In the genomic region with DNA sequence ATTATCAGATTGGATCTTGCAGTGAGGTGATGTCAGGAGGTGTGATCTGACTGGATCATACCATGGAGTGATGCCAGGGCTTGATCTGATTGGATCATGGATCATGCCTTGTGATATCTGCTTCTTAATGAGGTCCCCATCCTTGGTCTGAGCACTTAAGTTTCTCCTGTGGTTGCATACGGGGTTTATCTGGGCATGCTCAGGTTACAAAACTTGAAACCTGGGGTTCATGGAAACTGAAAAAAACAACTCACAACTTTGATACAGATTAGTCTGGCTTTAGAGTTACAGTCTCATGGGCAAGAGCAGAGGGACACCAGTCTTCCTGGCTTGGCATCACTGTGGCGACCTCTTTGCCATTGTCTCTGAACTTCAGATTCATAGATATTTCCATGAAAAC, we compare ENCODE assay signal across 14 cellular contexts.
"Had no signal": no experiment of that assay in that cellular context is flagged by ENCODE, and none has a peak within 500 bp of the region (broad histone marks: within the 10 kb centered on the region; RNA-seq: fewer than 3 reads in every experiment).

No MANE protein-coding gene starts in this region.

- H3K4me3 Mint-ChIP-seq: activated naive CD8-positive, alpha-beta T cell treated with anti-CD3 and anti-CD28 coated beads, Interleukin-2, amount 10 ng/mL, durations not matched to agents 7 days and 5 days; activated T-helper 1 cell treated with anti-CD3 and anti-CD28 coated beads, Interleukin-12 subunit alpha, Interleukin-12 subunit beta, Interleukin-2, Interleukin-4 antibody, amounts not matched to agents 30 ng/mL and 10 ng/mL and 1 ng/mL, durations not matched to agents 14 hours and 24 hours and 36 hours; memory B cell; naive thymus-derived CD8-positive, alpha-beta T cell had no signal

- H3K9me3 ChIP-seq: right lobe of liver had no signal

- H3K4me1 Mint-ChIP-seq: activated naive CD8-positive, alpha-beta T cell treated with anti-CD3 and anti-CD28 coated beads, Interleukin-2, amount 10 ng/mL, durations not matched to agents 7 days and 5 days; memory B cell; naive thymus-derived CD8-positive, alpha-beta T cell had no signal

- H3K27me3 ChIP-seq: right lobe of liver had no signal

- H3K9me3 Mint-ChIP-seq: activated naive CD8-positive, alpha-beta T cell treated with anti-CD3 and anti-CD28 coated beads, Interleukin-2, amount 10 ng/mL, durations not matched to agents 7 days and 5 days; activated T-helper 1 cell treated with anti-CD3 and anti-CD28 coated beads, Interleukin-12 subunit alpha, Interleukin-12 subunit beta, Interleukin-2, Interleukin-4 antibody, amounts not matched to agents 30 ng/mL and 10 ng/mL and 1 ng/mL, durations not matched to agents 14 hours and 24 hours and 36 hours; memory B cell had no signal

- H3K27ac ChIP-seq: right lobe of liver had no signal

- DNase-seq: activated naive CD4-positive, alpha-beta T cell; activated naive CD8-positive, alpha-beta T cell treated with anti-CD3 and anti-CD28 coated beads, Interleukin-2, amount 10 ng/mL, durations not matched to agents 7 days and 5 days; anterior cingulate cortex; effector memory CD4-positive, alpha-beta T cell; foreskin fibroblast; hypothalamus; naive thymus-derived CD8-positive, alpha-beta T cell; right lobe of liver; stimulated activated naive CD8-positive, alpha-beta T cell treated with anti-CD3 and anti-CD28 coated beads, Interleukin-15, Interleukin-2, amounts not matched to agents 100 U/mL and 50 U/mL, for 24 hours; trophoblast cell had no signal

- H3K27ac Mint-ChIP-seq: activated naive CD8-positive, alpha-beta T cell treated with anti-CD3 and anti-CD28 coated beads, Interleukin-2, amount 10 ng/mL, durations not matched to agents 7 days and 5 days; activated T-helper 1 cell treated with anti-CD3 and anti-CD28 coated beads, Interleukin-12 subunit alpha, Interleukin-12 subunit beta, Interleukin-2, Interleukin-4 antibody, amounts not matched to agents 30 ng/mL and 10 ng/mL and 1 ng/mL, durations not matched to agents 14 hours and 24 hours and 36 hours; memory B cell; naive thymus-derived CD8-positive, alpha-beta T cell; progenitor cell of endocrine pancreas had no signal

- H3K4me1 ChIP-seq: right lobe of liver had no signal

- H3K4me2 ChIP-seq: smooth muscle cell had no signal

- H3K4me3 ChIP-seq: right lobe of liver, smooth muscle cell had no signal

- H3K36me3 ChIP-seq: right lobe of liver had no signal

- H3K36me3 Mint-ChIP-seq: activated naive CD8-positive, alpha-beta T cell treated with anti-CD3 and anti-CD28 coated beads, Interleukin-2, amount 10 ng/mL, durations not matched to agents 7 days and 5 days; memory B cell; naive thymus-derived CD8-positive, alpha-beta T cell had no signal
